In the genomic region with DNA sequence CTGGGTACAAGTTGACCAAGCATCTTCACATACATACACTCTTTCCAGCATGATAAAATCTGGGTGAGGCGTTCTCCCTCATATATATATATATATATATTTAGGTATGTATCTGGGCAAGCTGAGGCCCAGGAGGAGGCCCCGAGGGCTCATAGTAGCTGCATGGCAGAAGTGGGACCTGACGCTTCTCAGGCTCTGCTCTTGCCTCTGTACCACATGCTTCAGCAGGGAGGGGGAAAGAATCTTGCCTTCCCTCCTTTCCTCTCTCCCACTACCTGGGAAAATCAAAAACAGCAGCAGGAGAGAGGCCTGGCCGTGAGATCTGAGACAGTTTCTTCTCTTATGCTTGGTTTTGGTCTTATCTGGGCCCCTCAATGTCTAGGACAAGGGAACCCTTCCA, we compare ENCODE assay signal across 10 cellular contexts. TPM values are rescaled to one million over a fixed set of nuclear protein-coding genes. Genes with fewer than 3 reads are reported as not detected.
DNase-seq lines count a peak whose midpoint lies in the region; ATAC-seq and TF ChIP-seq lines count a peak whose summit lies in the region.
"Had no signal": no experiment of that assay in that cellular context is flagged by ENCODE, and none has a peak within 500 bp of the region (broad histone marks: within the 10 kb centered on the region; RNA-seq: fewer than 3 reads in every experiment).

No MANE protein-coding gene starts in this region.

- no peak overlapping the region for H3K4me3 ChIP-seq in PC-9
- H3K4me3 ChIP-seq in esophagus muscularis mucosa = no peak overlapping the region
- H3K4me3 ChIP-seq: lung had no signal

- H3K4me1 Mint-ChIP-seq in glutamatergic neuron (ENCODE audit: low read depth, unreplicated experiment) = peaks cover 26% of the 10 kb centered on the region

- no peak overlapping the region for H3K4me2 ChIP-seq in PC-9

- no peak for TF ChIP-seq EP300 in esophagus muscularis mucosa (IDR thresholded peaks at IDR 0.05)

- no peak overlapping the region for H2AFZ ChIP-seq in PC-9

- DNase-seq in glutamatergic neuron = no peak
- DNase-seq in NCI-H146 treated with DMSO at 0.1 percent for 48 hours (lab: John Stamatoyannopoulos, UW; ENCODE audit: unreplicated experiment) = no peak
- no peak for DNase-seq in PC-9
- no peak for DNase-seq in stimulated activated CD4-positive, alpha-beta T cell treated with anti-CD3 and anti-CD28 coated beads, Interleukin-12 subunit alpha, Interleukin-12 subunit beta, amount 100 ng/mL, for 4 hours
- DNase-seq in esophagus muscularis mucosa (ENCODE audit: extremely low spot score) = no peak

- ATAC-seq in GM18868 (IDR thresholded peaks at IDR 0.05; ENCODE audit: unreplicated experiment) (peak; percentile 23), GM21529 (IDR thresholded peaks at IDR 0.05; ENCODE audit: unreplicated experiment) (peak; percentile 16), HG03354 (IDR thresholded peaks at IDR 0.05; ENCODE audit: poor library complexity, severe bottlenecking, unreplicated experiment) (peak; percentile 34)

- H3K9me3 Mint-ChIP-seq in glutamatergic neuron (ENCODE audit: unreplicated experiment) = peaks cover 10% of the 10 kb centered on the region
- H3K9me3 Mint-ChIP-seq: dendritic cell treated with granulocyte-macrophage colony-stimulating factor and Interleukin-4, amounts not matched to agents 40 ng/mL and 50 ng/mL, for 4 days had no signal

- WGBS in esophagus muscularis mucosa = 52% methylated on average over 4 of the region's 4 CpGs

- no peaks in the 10 kb centered on the region for H3F3A ChIP-seq in PC-9 (ENCODE audit: insufficient read depth, low read depth)

- H4K20me1 ChIP-seq in PC-9 (ENCODE audit: insufficient read depth) = no peaks in the 10 kb centered on the region

- BruUV-seq in PC-9 (replicated peaks; lab: Mats Ljungman, UMichigan) = no TSS peak

- TF ChIP-seq CTCF in glutamatergic neuron (IDR thresholded peaks at IDR 0.05; ENCODE audit: partially characterized antibody, unreplicated experiment) = no peak
- no peak for TF ChIP-seq CTCF in PC-9 (conservative IDR thresholded peaks at IDR 0.05)
- TF ChIP-seq CTCF in esophagus muscularis mucosa (IDR thresholded peaks at IDR 0.05) = no peak

- H3K9me2 ChIP-seq in PC-9 (ENCODE audit: insufficient read depth) = no peaks in the 10 kb centered on the region

- POLR2A ChIA-PET in PC-9 (lab: Charles Lee; ENCODE audit: unreplicated experiment) = no interaction called here

- no peaks in the 10 kb centered on the region for H3K79me2 ChIP-seq in PC-9 (ENCODE audit: low read depth)

- H3K36me3 Mint-ChIP-seq in glutamatergic neuron (ENCODE audit: unreplicated experiment) = peaks cover 9% of the 10 kb centered on the region

- H3K27me3 ChIP-seq in PC-9 (ENCODE audit: insufficient read depth, low read depth) (peaks cover 94% of the 10 kb centered on the region), esophagus muscularis mucosa (no peaks in the 10 kb centered on the region)

- H3K27ac ChIP-seq in PC-9 (no peak overlapping the region), esophagus muscularis mucosa (replicated peaks in 1 of 4) (no peak overlapping the region)

- no peak for TF ChIP-seq POLR2A in esophagus muscularis mucosa (IDR thresholded peaks at IDR 0.05; ENCODE audit: low read depth)

- CTCF ChIA-PET in PC-9 (lab: Charles Lee) = no interaction called here

- H3K4me3 Mint-ChIP-seq in glutamatergic neuron (ENCODE audit: unreplicated experiment) = peak overlapping the region; percentile 33
- H3K4me3 Mint-ChIP-seq: dendritic cell treated with granulocyte-macrophage colony-stimulating factor and Interleukin-4, amounts not matched to agents 40 ng/mL and 50 ng/mL, for 4 days had no signal

- intact Hi-C loops in PC-9 (cut with micrococcal nuclease; ENCODE audit: unreplicated experiment) = loop anchor here (1.0 to 5.0 kb wide), 2 partner anchors 378 to 494 kb away; no protein-coding TSS in a partner anchor
- intact Hi-C loops in esophagus muscularis mucosa (cut with DNase I) = loop anchor here (5.0 kb wide), 1 partner anchor 378 kb away; no protein-coding TSS in a partner anchor

- H3K4me1 ChIP-seq in PC-9 (replicated peaks; ENCODE audit: insufficient read depth) = no peaks in the 10 kb centered on the region
- H3K4me1 ChIP-seq in esophagus muscularis mucosa = peaks cover 0 to 12% (median 9%) of the 10 kb centered on the region in 4 donors

- no peaks in the 10 kb centered on the region for H3K36me3 ChIP-seq in PC-9 (ENCODE audit: low read depth)
- H3K36me3 ChIP-seq in esophagus muscularis mucosa = peaks cover 0 to 32% (median 14%) of the 10 kb centered on the region in 4 donors

- H3K27ac Mint-ChIP-seq in glutamatergic neuron (ENCODE audit: unreplicated experiment) = no peak overlapping the region
- H3K27ac Mint-ChIP-seq: dendritic cell treated with granulocyte-macrophage colony-stimulating factor and Interleukin-4, amounts not matched to agents 40 ng/mL and 50 ng/mL, for 4 days had no signal

- H3K9me3 ChIP-seq in PC-9 (ENCODE audit: insufficient read depth, low read depth) = no peaks in the 10 kb centered on the region
- H3K9me3 ChIP-seq in esophagus muscularis mucosa = no peaks in the 10 kb centered on the region

- H3K27me3 Mint-ChIP-seq in glutamatergic neuron (ENCODE audit: unreplicated experiment) = peaks cover 13% of the 10 kb centered on the region

RNA-seq across cellular contexts. Expression of gene PPP1R1A, which starts 9.2 kb away (rescaled TPM):
- total RNA-seq in glutamatergic neuron (ENCODE audit: unreplicated experiment) (47.6 TPM), PC-9 (2021) (not detected in 2 replicates), esophagus muscularis mucosa (10 to 100 TPM in 1 of 4 donors, 1 to 10 TPM in 3; 3.6 to 10.2 (median 7.0) TPM)

RNA-seq across cellular contexts. Expression of gene PDE1B, which starts 29.9 kb away (rescaled TPM):
- 0.39 TPM for total RNA-seq in glutamatergic neuron (ENCODE audit: unreplicated experiment)
- not detected in 2 replicates for total RNA-seq in PC-9 (2021)
- 1 to 10 TPM; 4.5 to 9.7 (median 5.0) TPM for total RNA-seq in esophagus muscularis mucosa

RNA-seq across cellular contexts. Expression of gene LACRT, which starts 55.4 kb away (rescaled TPM):
- total RNA-seq in glutamatergic neuron (ENCODE audit: unreplicated experiment) (not detected), PC-9 (2021) (not detected in 2 replicates), esophagus muscularis mucosa (not detected)
- total RNA-seq: lung had no signal
